Comparison of ENCODE assay signal across 8 cellular contexts in genomic region chr14:91286530-91286937, GRCh38.
DNase-seq lines count a peak whose midpoint lies in the region; ATAC-seq, FAIRE-seq and TF ChIP-seq lines count a peak whose summit lies in the region.

No MANE protein-coding gene starts in this region.

- H3K4me3 ChIP-seq in AG10803 (ENCODE audit: low read length): no peak overlapping the region

- no peak for TF ChIP-seq POLR2A in H54 (IDR thresholded peaks at IDR 0.05; ENCODE audit: low read depth, low read length)

- peak; percentile 91 for TF ChIP-seq CTCF in AG10803 (conservative IDR thresholded peaks at IDR 0.05; ENCODE audit: low read length)

- FAIRE-seq in H54 (lab: Jason Lieb, UNC): peak; percentile 91

- peak; percentile 66 for DNase-seq in AG10803 (ENCODE audit: low read depth)
- peak; percentile 61 for DNase-seq in H54 (ENCODE audit: insufficient read length, low spot score)
- peak; percentile 85 to 94 for DNase-seq in NCI-H446 (lab: John Stamatoyannopoulos, UW)
- DNase-seq in activated CD4-positive, CD25-positive, alpha-beta regulatory T cell treated with anti-CD3 and anti-CD28 coated beads, Interleukin-2, amount 50 U/mL, for 72 hours: peak; percentile 77
- peak; percentile 64 for DNase-seq in central memory CD4-positive, alpha-beta T cell
- peak; percentile 52 for DNase-seq in kidney glomerular epithelial cell (lab: John Stamatoyannopoulos, UW)
- DNase-seq in stimulated activated CD4-positive, alpha-beta T cell treated with anti-CD3 and anti-CD28 coated beads, Interleukin-2, amount 100 ng/mL, for 48 hours: peak; percentile 79 to 87

- ATAC-seq in HG03439 (IDR thresholded peaks at IDR 0.05; ENCODE audit: unreplicated experiment): no peak
